Comparison of ENCODE assay signal across 26 cellular contexts in genomic region chr7:41445432-41445831, GRCh38.
A peak's percentile ranks its signal among the peaks of the same experiment; 100 is the strongest.
DNase-seq lines count a peak whose midpoint lies in the region; ATAC-seq, FAIRE-seq and TF ChIP-seq lines count a peak whose summit lies in the region.
"Had no signal": no experiment of that assay in that cellular context is flagged by ENCODE, and none has a peak within 500 bp of the region (broad histone marks: within the 10 kb centered on the region; RNA-seq: fewer than 3 reads in every experiment).

No MANE protein-coding gene starts in this region.

- H3K9me3 ChIP-seq in neuron (ENCODE audit: low read length), result no peaks in the 10 kb centered on the region
- H3K9me3 ChIP-seq: BE2C had no signal

- H3K4me3 ChIP-seq in fibroblast of villous mesenchyme (ENCODE audit: low read depth, low read length) (no peak overlapping the region), neuron (ENCODE audit: low read length) (no peak overlapping the region)

- H3K27ac ChIP-seq in temporal lobe (ENCODE audit: low read depth, low read length), result peak overlapping the region; percentile 19
- H3K27ac ChIP-seq: HL-60 had no signal

- no peak for FAIRE-seq in RCC 7860 (lab: Jason Lieb, UNC)
- FAIRE-seq: GM12891 had no signal

- H3K4me1 ChIP-seq in neuron (ENCODE audit: insufficient read depth, low read length), result peaks cover 16% of the 10 kb centered on the region
- H3K4me1 ChIP-seq: BE2C had no signal

- H2AFZ ChIP-seq in neuron (ENCODE audit: low read depth, low read length), result peak overlapping the region; percentile 82

- TF ChIP-seq CTCF in fibroblast of villous mesenchyme (IDR thresholded peaks at IDR 0.05; ENCODE audit: insufficient read depth, low read depth, low read length), result no peak

- no peak for ATAC-seq in GM21717 (IDR thresholded peaks at IDR 0.05; ENCODE audit: unreplicated experiment)
- ATAC-seq: HCT116, Panc1 had no signal

- H3K36me3 ChIP-seq in neuron (ENCODE audit: insufficient read depth, low read length), result no peaks in the 10 kb centered on the region
- H3K36me3 ChIP-seq: BE2C had no signal

- H3K27me3 ChIP-seq in neuron (ENCODE audit: insufficient read depth, low read length), result no peaks in the 10 kb centered on the region
- H3K27me3 ChIP-seq: BE2C had no signal

- DNase-seq in DMS53 (lab: John Stamatoyannopoulos, UW) (peak; percentile 10), DMS53 treated with DMSO at 0.1 percent for 48 hours (lab: John Stamatoyannopoulos, UW; ENCODE audit: unreplicated experiment) (no peak), fibroblast of villous mesenchyme (ENCODE audit: low read depth) (peak; percentile 33), COLO668 (lab: John Stamatoyannopoulos, UW; ENCODE audit: unreplicated experiment) (no peak), RCC 7860 (ENCODE audit: low spot score) (no peak)
- DNase-seq: 8988T; ACHN; BE2C; Calu3; CD8-positive, alpha-beta memory T cell; DMS79; GF-D8; NCI-H1048; NCI-H1417; NCI-H1694; NCI-H2081 treated with DMSO at 0.1 percent for 48 hours; NCI-H2171 treated with DMSO at 0.1 percent for 48 hours; NCI-H524; SHP77 treated with DMSO at 0.1 percent for 48 hours had no signal

Comparison
In these comparisons a context has a peak if more than half of its experiments do, and no peak if none do; other contexts are left out.
1. DNase-seq: peak in DMS53 (single experiment) and fibroblast of villous mesenchyme (single experiment); none in DMS53 treated with DMSO at 0.1 percent for 48 hours (single experiment), COLO668 (single experiment) and RCC 7860 (single experiment).